In genomic region chrX:47515941-47516649, GRCh38 we compare ENCODE assay signal across 15 cellular contexts. TPM values are rescaled to one million over a fixed set of nuclear protein-coding genes. Genes with fewer than 3 reads are reported as not detected.
DNase-seq lines count a peak whose midpoint lies in the region; ATAC-seq and TF ChIP-seq lines count a peak whose summit lies in the region.
"Had no signal": no experiment of that assay in that cellular context is flagged by ENCODE, and none has a peak within 500 bp of the region (broad histone marks: within the 10 kb centered on the region; RNA-seq: fewer than 3 reads in every experiment).

No MANE protein-coding gene starts in this region.

- H3K36me3 Mint-ChIP-seq in natural killer cell, result no peaks in the 10 kb centered on the region
- no peaks in the 10 kb centered on the region for H3K36me3 Mint-ChIP-seq in natural killer cell treated with Interleukin-12 subunit alpha and Interleukin-12 subunit beta and Interleukin-15 and Interleukin-18, amount 100 ng/mL, for 72 hours
- no peaks in the 10 kb centered on the region for H3K36me3 Mint-ChIP-seq in activated naive CD8-positive, alpha-beta T cell treated with anti-CD3 and anti-CD28 coated beads, Interleukin-2, amount 50 U/mL, for 24 hours (ENCODE audit: low read depth)

- H3K4me1 ChIP-seq in foreskin keratinocyte, result peaks cover 4% of the 10 kb centered on the region

- H3K27me3 ChIP-seq in foreskin keratinocyte, result no peaks in the 10 kb centered on the region
- no peaks in the 10 kb centered on the region for H3K27me3 ChIP-seq in H7 (ENCODE audit: control insufficient read depth, insufficient read depth, low read length)

- DNase-seq in natural killer cell, result no peak
- no peak for DNase-seq in natural killer cell treated with Interleukin-12 subunit alpha and Interleukin-12 subunit beta and Interleukin-15 and Interleukin-18, amount 100 ng/mL, for 72 hours (ENCODE audit: low spot score)
- DNase-seq in RKO (ENCODE audit: low spot score), result peak; percentile 77
- peak in 1 of 2 donors; percentile 30 for DNase-seq in foreskin keratinocyte
- DNase-seq in H7, result no peak
- DNase-seq in SW480 (ENCODE audit: low spot score), result no peak
- DNase-seq in activated naive CD8-positive, alpha-beta T cell treated with anti-CD3 and anti-CD28 coated beads, Interleukin-2, amount 50 U/mL, for 24 hours, result no peak
- no peak for DNase-seq in activated CD4-positive, alpha-beta T cell treated with anti-CD3 and anti-CD28 coated beads for 1 hour
- DNase-seq: activated CD4-positive, CD25-positive, alpha-beta regulatory T cell; H9; Karpas-422; mucosa of descending colon; NCI-H2081 treated with DMSO at 0.1 percent for 48 hours; NK-92 treated with Interleukin-12 subunit alpha and Interleukin-12 subunit beta, amount 100 ng/mL, for 24 hours; stimulated activated CD4-positive, alpha-beta T cell treated with anti-CD3 and anti-CD28 coated beads, Interleukin-2, amount 100 ng/mL, for 24 hours had no signal

- intact Hi-C loops in natural killer cell (cut with micrococcal nuclease), result no loop called here

- H3K4me3 Mint-ChIP-seq in natural killer cell, result no peak overlapping the region
- no peak overlapping the region for H3K4me3 Mint-ChIP-seq in natural killer cell treated with Interleukin-12 subunit alpha and Interleukin-12 subunit beta and Interleukin-15 and Interleukin-18, amount 100 ng/mL, for 72 hours
- no peak overlapping the region for H3K4me3 Mint-ChIP-seq in activated naive CD8-positive, alpha-beta T cell treated with anti-CD3 and anti-CD28 coated beads, Interleukin-2, amount 50 U/mL, for 24 hours
- H3K4me3 Mint-ChIP-seq: H9 had no signal

- H3K4me1 Mint-ChIP-seq in natural killer cell, result peaks cover 18 to 20% of the 10 kb centered on the region in 2 donors
- peaks cover 19 to 20% of the 10 kb centered on the region in 2 donors for H3K4me1 Mint-ChIP-seq in natural killer cell treated with Interleukin-12 subunit alpha and Interleukin-12 subunit beta and Interleukin-15 and Interleukin-18, amount 100 ng/mL, for 72 hours (ENCODE audit: low read depth in 2 of 2)
- H3K4me1 Mint-ChIP-seq in activated naive CD8-positive, alpha-beta T cell treated with anti-CD3 and anti-CD28 coated beads, Interleukin-2, amount 50 U/mL, for 24 hours, result peaks cover 9% of the 10 kb centered on the region

- ATAC-seq in natural killer cell, result peak in 2 of 3 donors; percentile 40 to 41
- no peak for ATAC-seq in natural killer cell treated with Interleukin-12 subunit alpha and Interleukin-12 subunit beta and Interleukin-15 and Interleukin-18, amount 100 ng/mL, for 72 hours
- peak; percentile 55 for ATAC-seq in foreskin keratinocyte
- no peak for ATAC-seq in activated naive CD8-positive, alpha-beta T cell treated with anti-CD3 and anti-CD28 coated beads, Interleukin-2, amount 50 U/mL, for 24 hours
- ATAC-seq: mucosa of descending colon had no signal

- H3K4me3 ChIP-seq in H7 (ENCODE audit: insufficient read depth, low read depth, low read length), result no peak overlapping the region
- H3K4me3 ChIP-seq: mucosa of descending colon had no signal

- H3K36me3 ChIP-seq in H7 (replicated peaks; ENCODE audit: control insufficient read depth, insufficient read depth, low read length), result no peaks in the 10 kb centered on the region

- no peaks in the 10 kb centered on the region for H3K9me3 Mint-ChIP-seq in natural killer cell
- no peaks in the 10 kb centered on the region for H3K9me3 Mint-ChIP-seq in natural killer cell treated with Interleukin-12 subunit alpha and Interleukin-12 subunit beta and Interleukin-15 and Interleukin-18, amount 100 ng/mL, for 72 hours
- H3K9me3 Mint-ChIP-seq in activated naive CD8-positive, alpha-beta T cell treated with anti-CD3 and anti-CD28 coated beads, Interleukin-2, amount 50 U/mL, for 24 hours, result no peaks in the 10 kb centered on the region

- H3K27ac Mint-ChIP-seq in natural killer cell, result peak overlapping the region in 1 of 2 donors; percentile 70
- no peak overlapping the region for H3K27ac Mint-ChIP-seq in natural killer cell treated with Interleukin-12 subunit alpha and Interleukin-12 subunit beta and Interleukin-15 and Interleukin-18, amount 100 ng/mL, for 72 hours
- H3K27ac Mint-ChIP-seq in activated naive CD8-positive, alpha-beta T cell treated with anti-CD3 and anti-CD28 coated beads, Interleukin-2, amount 50 U/mL, for 24 hours, result no peak overlapping the region
- H3K27ac Mint-ChIP-seq: H9 had no signal

- no peak overlapping the region for H3K27ac ChIP-seq in foreskin keratinocyte

- H3K27me3 Mint-ChIP-seq in natural killer cell (ENCODE audit: low read depth in 2 of 2), result peaks cover 0 to 7% of the 10 kb centered on the region in 2 donors
- H3K27me3 Mint-ChIP-seq in natural killer cell treated with Interleukin-12 subunit alpha and Interleukin-12 subunit beta and Interleukin-15 and Interleukin-18, amount 100 ng/mL, for 72 hours, result peaks cover 0 to 7% of the 10 kb centered on the region in 2 donors
- no peaks in the 10 kb centered on the region for H3K27me3 Mint-ChIP-seq in activated naive CD8-positive, alpha-beta T cell treated with anti-CD3 and anti-CD28 coated beads, Interleukin-2, amount 50 U/mL, for 24 hours

- TF ChIP-seq CTCF in natural killer cell (IDR thresholded peaks at IDR 0.05) (no peak), foreskin keratinocyte (conservative IDR thresholded peaks at IDR 0.05) (no peak)

RNA-seq across cellular contexts. Expression of gene ZNF41, which starts 33.1 kb away (rescaled TPM):
- total RNA-seq in natural killer cell (10 to 100 TPM in 1 of 3 donors, 1 to 10 TPM in 2; 7.9 to 11.8 (median 10.0) TPM), foreskin keratinocyte (6.2 and 6.8 TPM in 2 replicates)
- 10 to 100 TPM; 12.5 to 16.6 TPM for total RNA-seq in natural killer cell treated with Interleukin-12 subunit alpha and Interleukin-12 subunit beta and Interleukin-15 and Interleukin-18, amount 100 ng/mL, for 72 hours
- 0.78 and 1.1 TPM in 2 replicates for polyA plus RNA-seq in foreskin keratinocyte
- total RNA-seq in H7 (2014; rRNA removed; shearing (Covaris generic)), result 4.3 TPM in 2 replicates

RNA-seq across cellular contexts. Expression of gene ARAF, which starts 44.9 kb away (rescaled TPM):
- total RNA-seq in natural killer cell (100 to 1,000 TPM; 162 to 173 (median 169) TPM), foreskin keratinocyte (39.1 and 40.6 TPM in 2 replicates)
- total RNA-seq in natural killer cell treated with Interleukin-12 subunit alpha and Interleukin-12 subunit beta and Interleukin-15 and Interleukin-18, amount 100 ng/mL, for 72 hours, result 10 to 100 TPM; 84.7 to 87.1 TPM
- polyA plus RNA-seq in foreskin keratinocyte, result 40.7 and 42.8 TPM in 2 replicates
- 34.4 and 38.2 TPM in 2 replicates for total RNA-seq in H7 (2014; rRNA removed; shearing (Covaris generic))

Comparison
In these comparisons a context has a peak if more than half of its experiments do, and no peak if none do; other contexts are left out.
1. ATAC-seq: peak in natural killer cell (2 of 3) and foreskin keratinocyte (single experiment); none in natural killer cell treated with Interleukin-12 subunit alpha and Interleukin-12 subunit beta and Interleukin-15 and Interleukin-18, amount 100 ng/mL, for 72 hours (0 of 2) and activated naive CD8-positive, alpha-beta T cell treated with anti-CD3 and anti-CD28 coated beads, Interleukin-2, amount 50 U/mL, for 24 hours (single experiment).